ENCODE assay signal across 1 cellular context in the genomic region with DNA sequence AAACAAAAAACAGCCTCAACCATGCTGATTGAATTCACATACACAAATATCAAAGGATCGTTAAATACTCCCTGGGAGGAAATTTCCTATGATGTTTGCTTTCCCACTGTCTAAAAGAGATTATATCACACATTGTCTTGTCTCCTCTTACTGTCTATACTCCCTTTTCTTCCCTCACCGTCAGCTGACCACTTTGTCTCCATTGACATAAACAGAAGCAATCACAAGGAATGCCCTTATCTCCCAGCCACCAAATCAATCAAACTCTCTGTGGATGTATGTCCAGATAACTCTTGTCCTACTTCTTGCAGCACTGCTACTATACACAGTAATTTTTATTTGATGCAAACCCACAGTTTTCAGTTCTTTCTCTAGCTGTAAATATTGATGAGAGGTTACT.
TF ChIP-seq lines count a peak whose summit lies in the region.

No MANE protein-coding gene starts in this region.

TF ChIP-seq in SK-N-SH, 30 proteins besides CTCF, POLR2A, EP300 and RAD21 (continued from another document):
- TF ChIP-seq, protein P1, sequence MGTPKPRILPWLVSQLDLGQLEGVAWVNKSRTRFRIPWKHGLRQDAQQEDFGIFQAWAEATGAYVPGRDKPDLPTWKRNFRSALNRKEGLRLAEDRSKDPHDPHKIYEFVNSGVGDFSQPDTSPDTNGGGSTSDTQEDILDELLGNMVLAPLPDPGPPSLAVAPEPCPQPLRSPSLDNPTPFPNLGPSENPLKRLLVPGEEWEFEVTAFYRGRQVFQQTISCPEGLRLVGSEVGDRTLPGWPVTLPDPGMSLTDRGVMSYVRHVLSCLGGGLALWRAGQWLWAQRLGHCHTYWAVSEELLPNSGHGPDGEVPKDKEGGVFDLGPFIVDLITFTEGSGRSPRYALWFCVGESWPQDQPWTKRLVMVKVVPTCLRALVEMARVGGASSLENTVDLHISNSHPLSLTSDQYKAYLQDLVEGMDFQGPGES (IDR thresholded peaks at IDR 0.05; ENCODE audit: low read depth, low read length): no peak
- TF ChIP-seq FOXM1 (IDR thresholded peaks at IDR 0.05; ENCODE audit: low read depth) (no peak), NFIC (IDR thresholded peaks at IDR 0.05; ENCODE audit: borderline replicate concordance) (no peak), TEAD4 (IDR thresholded peaks at IDR 0.05; ENCODE audit: borderline replicate concordance, insufficient read depth) (no peak), MXI1 (IDR thresholded peaks at IDR 0.05; ENCODE audit: low read depth, low read length) (no peak), CHD2 (IDR thresholded peaks at IDR 0.05; ENCODE audit: low read length, partially characterized antibody) (no peak), GATA2 (CRISPR knock-in tag; IDR thresholded peaks at IDR 0.05) (no peak), RFX5 (IDR thresholded peaks at IDR 0.05; ENCODE audit: low read length) (no peak), TCF12 (IDR thresholded peaks at IDR 0.05) (no peak), RCOR1 (IDR thresholded peaks at IDR 0.05; ENCODE audit: low read length) (no peak), SMC3 (IDR thresholded peaks at IDR 0.05; ENCODE audit: low read depth, low read length) (no peak), FOXJ3 (CRISPR knock-in tag; IDR thresholded peaks at IDR 0.05) (no peak), TAF1 (IDR thresholded peaks at IDR 0.05; ENCODE audit: borderline replicate concordance, low read depth, low read length) (no peak), MEF2A (IDR thresholded peaks at IDR 0.05; ENCODE audit: borderline replicate concordance, low read depth) (no peak)
- TF ChIP-seq, protein P2, sequence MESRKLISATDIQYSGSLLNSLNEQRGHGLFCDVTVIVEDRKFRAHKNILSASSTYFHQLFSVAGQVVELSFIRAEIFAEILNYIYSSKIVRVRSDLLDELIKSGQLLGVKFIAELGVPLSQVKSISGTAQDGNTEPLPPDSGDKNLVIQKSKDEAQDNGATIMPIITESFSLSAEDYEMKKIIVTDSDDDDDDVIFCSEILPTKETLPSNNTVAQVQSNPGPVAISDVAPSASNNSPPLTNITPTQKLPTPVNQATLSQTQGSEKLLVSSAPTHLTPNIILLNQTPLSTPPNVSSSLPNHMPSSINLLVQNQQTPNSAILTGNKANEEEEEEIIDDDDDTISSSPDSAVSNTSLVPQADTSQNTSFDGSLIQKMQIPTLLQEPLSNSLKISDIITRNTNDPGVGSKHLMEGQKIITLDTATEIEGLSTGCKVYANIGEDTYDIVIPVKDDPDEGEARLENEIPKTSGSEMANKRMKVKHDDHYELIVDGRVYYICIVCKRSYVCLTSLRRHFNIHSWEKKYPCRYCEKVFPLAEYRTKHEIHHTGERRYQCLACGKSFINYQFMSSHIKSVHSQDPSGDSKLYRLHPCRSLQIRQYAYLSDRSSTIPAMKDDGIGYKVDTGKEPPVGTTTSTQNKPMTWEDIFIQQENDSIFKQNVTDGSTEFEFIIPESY (IDR thresholded peaks at IDR 0.05; ENCODE audit: borderline replicate concordance, low read depth): no peak
- TF ChIP-seq, protein P3, sequence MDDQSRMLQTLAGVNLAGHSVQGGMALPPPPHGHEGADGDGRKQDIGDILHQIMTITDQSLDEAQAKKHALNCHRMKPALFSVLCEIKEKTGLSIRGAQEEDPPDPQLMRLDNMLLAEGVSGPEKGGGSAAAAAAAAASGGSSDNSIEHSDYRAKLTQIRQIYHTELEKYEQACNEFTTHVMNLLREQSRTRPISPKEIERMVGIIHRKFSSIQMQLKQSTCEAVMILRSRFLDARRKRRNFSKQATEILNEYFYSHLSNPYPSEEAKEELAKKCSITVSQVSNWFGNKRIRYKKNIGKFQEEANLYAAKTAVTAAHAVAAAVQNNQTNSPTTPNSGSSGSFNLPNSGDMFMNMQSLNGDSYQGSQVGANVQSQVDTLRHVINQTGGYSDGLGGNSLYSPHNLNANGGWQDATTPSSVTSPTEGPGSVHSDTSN (IDR thresholded peaks at IDR 0.05): no peak
